In the genomic region with DNA sequence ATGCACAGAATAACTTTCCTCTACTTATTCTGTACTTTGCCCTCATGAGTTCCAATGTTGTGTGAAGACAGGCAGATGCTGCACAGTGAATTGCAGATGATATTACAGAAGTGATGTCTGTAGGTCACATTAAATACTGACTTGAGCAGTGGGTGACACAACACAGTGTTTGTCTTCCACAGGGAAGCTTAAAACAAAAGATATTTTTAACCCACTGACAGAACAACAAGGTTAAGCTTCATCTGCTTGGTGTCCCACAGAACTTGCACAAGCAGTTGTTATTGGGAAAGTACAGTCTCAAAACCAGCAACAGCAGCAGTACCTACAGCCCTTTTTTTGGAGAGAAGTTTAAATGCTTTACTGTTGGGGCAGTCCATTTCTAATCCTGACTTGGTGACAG, we compare ENCODE assay signal across 20 cellular contexts. TPM values are rescaled to one million over a fixed set of nuclear protein-coding genes. Genes with fewer than 3 reads are reported as not detected.
DNase-seq lines count a peak whose midpoint lies in the region; ATAC-seq, FAIRE-seq and TF ChIP-seq lines count a peak whose summit lies in the region.
"Had no signal": no experiment of that assay in that cellular context is flagged by ENCODE, and none has a peak within 500 bp of the region (broad histone marks: within the 10 kb centered on the region; RNA-seq: fewer than 3 reads in every experiment).

No MANE protein-coding gene starts in this region.

- CTCF ChIA-PET in HepG2 (lab: Yijun Ruan, JAX; ENCODE audit: low intra/inter-chr PET ratio, low total read pairs) (no interaction called here), A673 (lab: Charles Lee) (no interaction called here)

- TF ChIP-seq POLR2A in HepG2 (IDR thresholded peaks at IDR 0.05; ENCODE audit: insufficient read depth in 1 of 2, low read depth in 2 of 2, low read length in 2 of 2) = no peak
- TF ChIP-seq POLR2A in body of pancreas (IDR thresholded peaks at IDR 0.05) = no peak

- H2AFZ ChIP-seq in HepG2 (ENCODE audit: low read length) = no peak overlapping the region

- H3K4me3 ChIP-seq in HepG2 (replicated peaks in 1 of 3; ENCODE audit: insufficient read depth in 1 of 3, low read depth in 2 of 3, low read length in 3 of 3) (no peak overlapping the region), body of pancreas (no peak overlapping the region), A673 (ENCODE audit: low read depth, low read length, poor library complexity, severe bottlenecking) (no peak overlapping the region), aorta (ENCODE audit: low read length in 2 of 2) (no peak overlapping the region)
- H3K4me3 ChIP-seq: lower lobe of right lung had no signal

- no peak for TF ChIP-seq CTCF in HepG2 (CRISPR knock-in tag; IDR thresholded peaks at IDR 0.05)
- no peak for TF ChIP-seq CTCF in body of pancreas (IDR thresholded peaks at IDR 0.05)
- TF ChIP-seq CTCF in A673 (conservative IDR thresholded peaks at IDR 0.05; ENCODE audit: low read depth, low read length) = no peak

- intact Hi-C loops in Right ventricle myocardium inferior (cut with DNase I) (no loop called here), cardiac septum (cut with DNase I) (no loop called here), HepG2 (cut with micrococcal nuclease; ENCODE audit: unreplicated experiment) (no loop called here), body of pancreas (cut with DNase I) (no loop called here), A673 (cut with micrococcal nuclease; ENCODE audit: unreplicated experiment) (no loop called here), aorta (cut with DNase I) (no loop called here)

- no peak overlapping the region for H3K4me2 ChIP-seq in HepG2 (ENCODE audit: low read depth, low read length)

- ATAC-seq in Right ventricle myocardium inferior (peak; percentile 34), HepG2 (no peak; the same call in 2 of the 3 replicates), body of pancreas (no peak), aorta (ENCODE audit: low FRiP score) (no peak)
- ATAC-seq: activated CD4-positive, CD25-positive, alpha-beta regulatory T cell treated with anti-CD3 and anti-CD28 coated beads, Interleukin-2, amount 50 U/mL, for 24 hours; lower lobe of right lung had no signal

- H3K27ac ChIP-seq in HepG2 (ENCODE audit: extremely low read length, insufficient read depth, low read length) (no peak overlapping the region), body of pancreas (no peak overlapping the region), A673 (ENCODE audit: low read depth, low read length, poor library complexity, severe bottlenecking) (no peak overlapping the region), aorta (ENCODE audit: low read depth in 1 of 2, low read length in 2 of 2) (no peak overlapping the region)
- H3K27ac ChIP-seq: lower lobe of right lung had no signal

- no peaks in the 10 kb centered on the region for H3K4me1 ChIP-seq in HepG2 (ENCODE audit: insufficient read depth, low read length)
- H3K4me1 ChIP-seq in body of pancreas = no peaks in the 10 kb centered on the region
- peaks cover 7% of the 10 kb centered on the region for H3K4me1 ChIP-seq in A673 (ENCODE audit: insufficient read depth, low read length, poor library complexity, severe bottlenecking)
- H3K4me1 ChIP-seq in aorta (ENCODE audit: control insufficient read depth in 1 of 2, insufficient read depth in 2 of 2, low read length in 2 of 2) = no peaks in the 10 kb centered on the region
- H3K4me1 ChIP-seq: lower lobe of right lung had no signal

- no peak overlapping the region for H3K9ac ChIP-seq in HepG2 (ENCODE audit: insufficient read depth, low read depth, low read length)

- DNase-seq in Right ventricle myocardium inferior (ENCODE audit: missing footprints) (no peak), cardiac septum (ENCODE audit: low spot score) (no peak), amniotic epithelial cell (ENCODE audit: low read depth) (peak; percentile 25), HepG2 (ENCODE audit: low spot score) (no peak), epidermal melanocyte (ENCODE audit: insufficient read length, low spot score) (no peak), body of pancreas (no peak), A673 (ENCODE audit: low spot score) (no peak), aorta (no peak)
- DNase-seq: erythroblast; foreskin melanocyte; islet precursor cell; lower lobe of right lung; NCI-H1092 treated with DMSO at 0.1 percent for 48 hours; NCI-H2029; NCI-H226; nucleus accumbens; SHP77 treated with DMSO at 0.1 percent for 48 hours; stimulated activated CD4-positive, alpha-beta T cell treated with anti-CD3 and anti-CD28 coated beads, Interleukin-2, amount 100 ng/mL, for 48 hours; stimulated activated naive CD4-positive, alpha-beta T cell had no signal

- TF ChIP-seq RAD21 in HepG2 (CRISPR knock-in tag; IDR thresholded peaks at IDR 0.05) = no peak

- H3K79me2 ChIP-seq in HepG2 (ENCODE audit: insufficient read depth, low read length) = no peaks in the 10 kb centered on the region

- no peaks in the 10 kb centered on the region for H4K20me1 ChIP-seq in HepG2 (ENCODE audit: insufficient read depth, low read length)

- POLR2A ChIA-PET in HepG2 (lab: Yijun Ruan, JAX) = no interaction called here
- POLR2A ChIA-PET in A673 (lab: Charles Lee; ENCODE audit: low non-redundant PET) = no interaction called here

- H3K9me3 ChIP-seq in HepG2 (ENCODE audit: low read length) (no peaks in the 10 kb centered on the region), body of pancreas (no peaks in the 10 kb centered on the region), A673 (ENCODE audit: low read depth, low read length, poor library complexity, severe bottlenecking) (no peaks in the 10 kb centered on the region), aorta (ENCODE audit: control insufficient read depth, low read length) (no peaks in the 10 kb centered on the region)
- H3K9me3 ChIP-seq: lower lobe of right lung had no signal

- in situ Hi-C loops in HepG2 (cut with HindIII; ENCODE audit: extremely low pct_ligation_motif_present, low pct_unique_long_range_greater_than_20kb) = no loop called here

- FAIRE-seq in HepG2 (lab: Jason Lieb, UNC) = no peak

- BruUV-seq in HepG2 (replicated peaks; lab: Mats Ljungman, UMichigan) (no TSS peak), A673 (replicated peaks; lab: Mats Ljungman, UMichigan) (no TSS peak)

- H3K27me3 ChIP-seq in HepG2 (ENCODE audit: control insufficient read depth in 1 of 2, insufficient read depth in 2 of 2, low read length in 2 of 2) = no peaks in the 10 kb centered on the region; a peak in 1 of 5 replicates
- no peaks in the 10 kb centered on the region for H3K27me3 ChIP-seq in body of pancreas
- H3K27me3 ChIP-seq in A673 (replicated peaks; ENCODE audit: insufficient read depth, low read depth, low read length, poor library complexity) = no peaks in the 10 kb centered on the region
- H3K27me3 ChIP-seq in aorta (ENCODE audit: control insufficient read depth in 1 of 2, insufficient read depth in 2 of 2, low read length in 1 of 2) = no peaks in the 10 kb centered on the region

- H3K36me3 ChIP-seq in HepG2 (replicated peaks in 1 of 2; ENCODE audit: control insufficient read depth in 1 of 2, insufficient read depth in 2 of 2, low read length in 2 of 2) (peaks cover 4 to 19% of the 10 kb centered on the region in 2 experiments), body of pancreas (replicated peaks in 1 of 2; ENCODE audit: insufficient read depth in 1 of 2, low read depth in 2 of 2) (peaks cover 0 to 1% of the 10 kb centered on the region in 2 donors), A673 (ENCODE audit: insufficient read depth, low read length, poor library complexity, severe bottlenecking) (peaks cover 23% of the 10 kb centered on the region), aorta (ENCODE audit: control insufficient read depth in 1 of 2, insufficient read depth in 2 of 2, low read length in 1 of 2) (peaks cover 6 to 11% of the 10 kb centered on the region in 2 donors)

- TF ChIP-seq EP300 in HepG2 (IDR thresholded peaks at IDR 0.05; ENCODE audit: low read depth in 2 of 2, low read length in 2 of 2) (no peak), HepG2 (CRISPR knock-in tag; IDR thresholded peaks at IDR 0.05; ENCODE audit: borderline replicate concordance) (no peak)

TF ChIP-seq in HepG2, 621 proteins besides CTCF, POLR2A, EP300 and RAD21 (continues in another document):
- TF ChIP-seq ZMYM3 (CRISPR knock-in tag; IDR thresholded peaks at IDR 0.05) (no peak), MYNN (CRISPR knock-in tag; IDR thresholded peaks at IDR 0.05; ENCODE audit: low read depth) (no peak)

RNA-seq across cellular contexts. Expression of gene SUMO4, which starts 10.5 kb away (rescaled TPM):
- total RNA-seq in Right ventricle myocardium inferior (not detected), cardiac septum (1.3 TPM), HepG2 (2016; rRNA removed; fragmentation: Illumina TruSeq; extraction: Trizol) (0.38 and 1.2 TPM in 2 replicates), body of pancreas (1 to 10 TPM in 1 of 2 donors, not detected in 1; 1.3 TPM), A673 (2021) (1.9 and 2.8 TPM in 2 replicates), aorta (1 to 10 TPM; 2.9 to 6.9 TPM)
- total RNA-seq in HepG2 (2016; cell fraction: cytosol; rRNA removed; fragmentation: Illumina TruSeq; extraction: Trizol; ENCODE audit: low read depth) = not detected in 2 replicates
- 0.48 and 1.0 TPM in 2 replicates for total RNA-seq in HepG2 (2016; cell fraction: insoluble cytoplasmic fraction; rRNA removed; fragmentation: Illumina TruSeq; extraction: Trizol)
- total RNA-seq in HepG2 (2016; cell fraction: membrane; rRNA removed; fragmentation: Illumina TruSeq; extraction: Trizol) = not detected in 2 replicates
- 5.4 and 7.3 TPM in 2 replicates for total RNA-seq in HepG2 (2016; cell fraction: nucleus; rRNA removed; fragmentation: Illumina TruSeq; extraction: Trizol)
- polyA plus RNA-seq in HepG2 (2011; rRNA removed) (0.10 and 0.22 TPM in 2 replicates), aorta (under 1 TPM in 1 of 2 donors, not detected in 1; 0.49 TPM)
- not detected in 2 replicates for polyA plus RNA-seq in HepG2 (2011; cell fraction: cytosol; rRNA removed)
- 0.58 and 0.73 TPM in 2 replicates for polyA plus RNA-seq in HepG2 (2011; cell fraction: nucleus; rRNA removed)
- polyA plus RNA-seq in HepG2 (2012) = 0.13 and 0.25 TPM in 2 replicates
- not detected in 2 replicates for polyA plus RNA-seq in HepG2 (2016; cell fraction: cytosol; fragmentation: Illumina TruSeq; extraction: Trizol; ENCODE audit: low read depth)
- polyA plus RNA-seq in HepG2 (2016; cell fraction: insoluble cytoplasmic fraction; fragmentation: Illumina TruSeq; extraction: Trizol; ENCODE audit: low read depth) = not detected in 2 replicates
- polyA plus RNA-seq in HepG2 (2016; cell fraction: membrane; fragmentation: Illumina TruSeq; extraction: Trizol; ENCODE audit: low read depth) = not detected in 2 replicates
- polyA plus RNA-seq in HepG2 (2016; cell fraction: nucleus; fragmentation: Illumina TruSeq; extraction: Trizol; ENCODE audit: insufficient read depth, low read depth) = 0.92 and 0.94 TPM in 2 replicates
- 1.6 and 2.1 TPM in 2 replicates for polyA minus RNA-seq in HepG2 (2011; rRNA and poly(A)+ RNA removed; ENCODE audit: low replicate concordance)
- not detected in 2 replicates for polyA minus RNA-seq in HepG2 (2011; cell fraction: cytosol; rRNA and poly(A)+ RNA removed)
- 12.4 and 14.9 TPM in 2 replicates for polyA minus RNA-seq in HepG2 (2011; cell fraction: nucleus; rRNA and poly(A)+ RNA removed)
